ENCODE assay signal across 8 cellular contexts in genomic region chr17:16653367-16654041, GRCh38. TPM values are rescaled to one million over a fixed set of nuclear protein-coding genes. Genes with fewer than 3 reads are reported as not detected.
DNase-seq lines count a peak whose midpoint lies in the region; ATAC-seq and TF ChIP-seq lines count a peak whose summit lies in the region.

ZNF624 (minus strand) TSS chr17:16653850.

- DNase-seq in GM13976 (ENCODE audit: low spot score) (peak; percentile 95), NCI-H1436 treated with DMSO at 0.1 percent for 48 hours (lab: John Stamatoyannopoulos, UW) (peak; percentile 24), T-helper 17 cell (peak; percentile 78), left ventricle myocardium superior (peak; percentile 99), progenitor cell of endocrine pancreas (ENCODE audit: low spot score, unreplicated experiment) (peak; percentile 94), ureter (ENCODE audit: low spot score) (peak; percentile 95)

- H3K27me3 Mint-ChIP-seq in T-helper 17 cell = peaks cover 13% of the 10 kb centered on the region
- H3K27me3 Mint-ChIP-seq in progenitor cell of endocrine pancreas = peaks cover 3% of the 10 kb centered on the region

- no peak for TF ChIP-seq CTCF in GM13976 (IDR thresholded peaks at IDR 0.05; ENCODE audit: borderline replicate concordance, control extremely low read depth, extremely low read depth, insufficient read depth, missing control alignments)
- no peak for TF ChIP-seq CTCF in progenitor cell of endocrine pancreas (IDR thresholded peaks at IDR 0.05; ENCODE audit: unreplicated experiment)

- intact Hi-C loops in left ventricle myocardium superior (cut with micrococcal nuclease) = no loop called here

- H3K4me3 Mint-ChIP-seq in T-helper 17 cell (peak within 1 kb of the TSS; percentile 87), progenitor cell of endocrine pancreas (ENCODE audit: low read depth) (peak within 1 kb of the TSS; percentile 84)

- peak within 1 kb of the TSS; percentile 86 for H3K27ac ChIP-seq in angular gyrus (ENCODE audit: low read depth, low read length)

- ATAC-seq in HG02840 (IDR thresholded peaks at IDR 0.05; ENCODE audit: low FRiP score, unreplicated experiment) (peak; percentile 89), T-helper 17 cell (peak; percentile 100), left ventricle myocardium superior (peak; percentile 99)

- no peaks in the 10 kb centered on the region for H3K9me3 Mint-ChIP-seq in progenitor cell of endocrine pancreas (ENCODE audit: low read depth)

- H3K9me3 ChIP-seq in T-helper 17 cell (ENCODE audit: control insufficient read depth, low read length, poor library complexity, severe bottlenecking) = no peaks in the 10 kb centered on the region

- H3K4me1 Mint-ChIP-seq in T-helper 17 cell = peaks cover 16% of the 10 kb centered on the region
- peaks cover 11% of the 10 kb centered on the region for H3K4me1 Mint-ChIP-seq in progenitor cell of endocrine pancreas (ENCODE audit: low read depth)

- H3K36me3 Mint-ChIP-seq in T-helper 17 cell (ENCODE audit: low read depth) (peaks cover 3% of the 10 kb centered on the region), progenitor cell of endocrine pancreas (ENCODE audit: insufficient read depth) (peaks cover 2% of the 10 kb centered on the region)

- peak within 1 kb of the TSS; percentile 27 for H3K27ac Mint-ChIP-seq in T-helper 17 cell
- H3K27ac Mint-ChIP-seq in progenitor cell of endocrine pancreas = peak within 1 kb of the TSS; percentile 87

- in situ Hi-C loops in GM13976 (cut with MboI; ENCODE audit: low sequenced_read_pairs, unreplicated experiment) = no loop called here

RNA-seq across cellular contexts. Expression of gene ZNF624, which starts in this region (rescaled TPM):
- total RNA-seq in T-helper 17 cell = 1 to 10 TPM; 4.0 to 4.1 TPM
- 1.4 TPM for total RNA-seq in left ventricle myocardium superior
- total RNA-seq in progenitor cell of endocrine pancreas = 9.0 and 11.2 TPM in 2 replicates
- total RNA-seq in ureter = 8.7 TPM

Comparison
In these comparisons a context has a peak if more than half of its experiments do, and no peak if none do; other contexts are left out.
1. Peak in every context shown above with its lines: DNase-seq, ATAC-seq and H3K27ac ChIP-seq.
2. DNase-seq: peak in every context shown above with its lines; median percentile 99 in left ventricle myocardium superior; 95 in GM13976; 95 in ureter; 94 in progenitor cell of endocrine pancreas; 78 in T-helper 17 cell; 24 in NCI-H1436 treated with DMSO at 0.1 percent for 48 hours.